10 cellular contexts compared by ENCODE assay signal in the genomic region with DNA sequence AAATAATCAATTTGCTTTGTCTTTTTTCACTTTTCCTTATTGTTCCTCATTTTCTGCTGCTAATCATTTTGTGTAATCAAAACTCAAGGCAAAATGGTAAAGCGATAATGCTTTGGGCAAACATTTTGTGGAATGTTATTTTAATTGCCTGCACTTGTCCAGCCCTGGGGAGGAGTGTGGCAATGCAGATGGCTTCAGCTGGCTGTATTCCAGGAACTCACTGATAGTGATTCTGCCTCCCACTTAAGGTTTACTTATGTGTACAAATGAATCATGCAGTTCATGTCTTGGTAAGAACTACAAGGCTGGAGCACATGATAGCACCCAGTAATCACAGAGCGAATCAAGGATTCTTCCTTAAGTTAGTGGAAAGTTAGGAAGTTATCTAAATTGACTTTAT.
A peak's percentile ranks its signal among the peaks of the same experiment; 100 is the strongest.
DNase-seq lines count a peak whose midpoint lies in the region; ATAC-seq and TF ChIP-seq lines count a peak whose summit lies in the region.
"Had no signal": no experiment of that assay in that cellular context is flagged by ENCODE, and none has a peak within 500 bp of the region (broad histone marks: within the 10 kb centered on the region; RNA-seq: fewer than 3 reads in every experiment).

No MANE protein-coding gene starts in this region.

- WGBS in GM23248 (ENCODE audit: low coverage in 1 of 2, low lambda C conversion rate in 2 of 2, missing lambda C conversion rate in 2 of 2), 2 experiments, result 44 to 58% methylated on average over 2 of the region's 2 CpGs
- 73 to 84% methylated on average over 2 of the region's 2 CpGs for WGBS in lung, 2 donors

- BruUV-seq in OCI-LY7 (replicated peaks; lab: Mats Ljungman, UMichigan), result no TSS peak

- peak overlapping the region in 1 of 5 experiments; percentile 39 for H3K4me3 Mint-ChIP-seq in brain
- H3K4me3 Mint-ChIP-seq in type B pancreatic cell, result no peak overlapping the region
- H3K4me3 Mint-ChIP-seq: activated CD4-positive, alpha-beta memory T cell treated with anti-CD3 and anti-CD28 coated beads for 36 hours had no signal

- intact Hi-C loops in OCI-LY7 (cut with micrococcal nuclease; ENCODE audit: unreplicated experiment), result no loop called here

- H3F3A ChIP-seq in GM23248 (ENCODE audit: insufficient read depth), result no peaks in the 10 kb centered on the region

- H3K4me1 Mint-ChIP-seq in brain, result peaks cover 19% of the 10 kb centered on the region
- peaks cover 9% of the 10 kb centered on the region for H3K4me1 Mint-ChIP-seq in type B pancreatic cell (ENCODE audit: unreplicated experiment)

- peaks cover 0 to 3% (median 0%) of the 10 kb centered on the region in 5 experiments for H3K9me3 Mint-ChIP-seq in brain
- H3K9me3 Mint-ChIP-seq in type B pancreatic cell, result no peaks in the 10 kb centered on the region
- H3K9me3 Mint-ChIP-seq: activated CD4-positive, alpha-beta memory T cell treated with anti-CD3 and anti-CD28 coated beads for 36 hours had no signal

- H3K9me3 ChIP-seq in GM23248 (ENCODE audit: low read depth) (no peaks in the 10 kb centered on the region), lung (ENCODE audit: control insufficient read depth in 2 of 2, insufficient read depth in 1 of 2, low read length in 1 of 2) (no peaks in the 10 kb centered on the region), OCI-LY7 (ENCODE audit: low read length) (no peaks in the 10 kb centered on the region)
- H3K9me3 ChIP-seq: Caco-2 had no signal

- no peaks in the 10 kb centered on the region for H3K27me3 Mint-ChIP-seq in brain
- H3K27me3 Mint-ChIP-seq in type B pancreatic cell, result no peaks in the 10 kb centered on the region

- no peak overlapping the region for H3K4me2 ChIP-seq in GM23248 (ENCODE audit: unreplicated experiment)
- no peak overlapping the region for H3K4me2 ChIP-seq in OCI-LY7 (ENCODE audit: low read length)

- TF ChIP-seq CTCF in brain (conservative IDR thresholded peaks at IDR 0.05), result no peak
- TF ChIP-seq CTCF in lung (IDR thresholded peaks at IDR 0.05; ENCODE audit: control extremely low read depth, extremely low read depth), result no peak
- TF ChIP-seq CTCF in OCI-LY7 (conservative IDR thresholded peaks at IDR 0.05; ENCODE audit: low read length), result no peak
- no peak for TF ChIP-seq CTCF in type B pancreatic cell (conservative IDR thresholded peaks at IDR 0.05)

- no peaks in the 10 kb centered on the region for H3K79me2 ChIP-seq in GM23248 (ENCODE audit: insufficient read depth)
- H3K79me2 ChIP-seq in OCI-LY7 (ENCODE audit: insufficient read depth, low read depth, low read length), result no peaks in the 10 kb centered on the region

- H3K27me3 ChIP-seq in GM23248 (replicated peaks; ENCODE audit: insufficient read depth), result no peaks in the 10 kb centered on the region
- no peaks in the 10 kb centered on the region for H3K27me3 ChIP-seq in lung (ENCODE audit: control insufficient read depth, insufficient read depth)

- in situ Hi-C loops in GM23248 (cut with MboI), result no loop called here

- H3K4me3 ChIP-seq in GM23248 (no peak overlapping the region), lung (no peak overlapping the region), OCI-LY7 (ENCODE audit: low read depth, low read length, poor library complexity, severe bottlenecking) (no peak overlapping the region)

- no peaks in the 10 kb centered on the region for H3K36me3 Mint-ChIP-seq in brain
- no peaks in the 10 kb centered on the region for H3K36me3 Mint-ChIP-seq in type B pancreatic cell
- H3K36me3 Mint-ChIP-seq: activated CD4-positive, alpha-beta memory T cell treated with anti-CD3 and anti-CD28 coated beads for 36 hours had no signal

- POLR2A ChIA-PET in OCI-LY7 (lab: Charles Lee), result interaction anchor here (0.7 kb wide), 1 partner anchor 10 kb away, joined by 3 read pairs; no protein-coding TSS in a partner anchor

- H3K9me2 ChIP-seq in GM23248 (ENCODE audit: insufficient read depth) (no peaks in the 10 kb centered on the region), OCI-LY7 (ENCODE audit: insufficient read depth, low read length) (no peaks in the 10 kb centered on the region)

- peak; percentile 34 for ATAC-seq in lung (ENCODE audit: insufficient read depth, low FRiP score)
- ATAC-seq in GM21447 (IDR thresholded peaks at IDR 0.05; ENCODE audit: unreplicated experiment), result no peak
- no peak for ATAC-seq in HG02623 (IDR thresholded peaks at IDR 0.05; ENCODE audit: unreplicated experiment)

- H3K36me3 ChIP-seq in GM23248 (ENCODE audit: low read depth), result no peaks in the 10 kb centered on the region
- H3K36me3 ChIP-seq in lung (ENCODE audit: control insufficient read depth in 2 of 2, insufficient read depth in 2 of 2, low read length in 2 of 2), result no peaks in the 10 kb centered on the region
- H3K36me3 ChIP-seq in OCI-LY7 (ENCODE audit: insufficient read depth, low read length), result no peaks in the 10 kb centered on the region

- H2AFZ ChIP-seq in GM23248, result no peak overlapping the region
- no peak overlapping the region for H2AFZ ChIP-seq in OCI-LY7 (ENCODE audit: low read length)

- peak overlapping the region in 3 of 5 experiments; percentile 31 to 82 (median 79) for H3K27ac Mint-ChIP-seq in brain
- H3K27ac Mint-ChIP-seq in type B pancreatic cell, result no peak overlapping the region
- H3K27ac Mint-ChIP-seq: activated CD4-positive, alpha-beta memory T cell treated with anti-CD3 and anti-CD28 coated beads for 36 hours had no signal

- H3K9ac ChIP-seq in GM23248, result no peak overlapping the region

- H3K27ac ChIP-seq in GM23248 (no peak overlapping the region), lung (ENCODE audit: low read depth in 1 of 2, low read length in 1 of 2) (no peak overlapping the region), OCI-LY7 (ENCODE audit: low read depth, low read length, poor library complexity, severe bottlenecking) (no peak overlapping the region)

- H4K20me1 ChIP-seq in GM23248 (ENCODE audit: insufficient read depth), result no peaks in the 10 kb centered on the region
- no peaks in the 10 kb centered on the region for H4K20me1 ChIP-seq in OCI-LY7 (ENCODE audit: insufficient read depth, low read length)

- DNase-seq in GM23248 (peak; percentile 2), NCI-H446 treated with DMSO at 0.1 percent for 48 hours (lab: John Stamatoyannopoulos, UW) (peak; percentile 66), lung (ENCODE audit: low spot score) (no peak), OCI-LY7 (ENCODE audit: low spot score) (no peak), type B pancreatic cell (ENCODE audit: extremely low spot score, unreplicated experiment) (no peak)
- DNase-seq: activated CD4-positive, alpha-beta memory T cell treated with anti-CD3 and anti-CD28 coated beads for 36 hours; Caco-2 had no signal

- H3K4me1 ChIP-seq in GM23248 (ENCODE audit: insufficient read depth) (no peaks in the 10 kb centered on the region), lung (ENCODE audit: control insufficient read depth in 2 of 2, insufficient read depth in 2 of 2, low read length in 2 of 2) (peaks cover 0 to 2% of the 10 kb centered on the region in 2 donors), OCI-LY7 (ENCODE audit: insufficient read depth, low read length, poor library complexity, severe bottlenecking) (no peaks in the 10 kb centered on the region)
- H3K4me1 ChIP-seq: Caco-2 had no signal

- CTCF ChIA-PET in OCI-LY7 (lab: Charles Lee; ENCODE audit: unreplicated experiment), result no interaction called here

Comparison
In these comparisons a context has a peak if more than half of its experiments do, and no peak if none do; other contexts are left out.
1. DNase-seq: peak in GM23248 (single experiment) and NCI-H446 treated with DMSO at 0.1 percent for 48 hours (single experiment); none in lung (single experiment), OCI-LY7 (single experiment) and type B pancreatic cell (single experiment).